ENCODE assay signal across 10 cellular contexts in genomic region chr2:102185347-102185746, GRCh38. TPM values are rescaled to one million over a fixed set of nuclear protein-coding genes. Genes with fewer than 3 reads are reported as not detected.
A peak's percentile ranks its signal among the peaks of the same experiment; 100 is the strongest.
DNase-seq lines count a peak whose midpoint lies in the region; ATAC-seq and TF ChIP-seq lines count a peak whose summit lies in the region.
"Had no signal": no experiment of that assay in that cellular context is flagged by ENCODE, and none has a peak within 500 bp of the region (broad histone marks: within the 10 kb centered on the region; RNA-seq: fewer than 3 reads in every experiment).

No MANE protein-coding gene starts in this region.

- H3K27me3 ChIP-seq in cardiac muscle cell (peaks cover 24% of the 10 kb centered on the region), foreskin keratinocyte (no peaks in the 10 kb centered on the region), tibial artery (peaks cover 0 to 6% of the 10 kb centered on the region in 2 donors)

- no peak overlapping the region for H3K4me3 ChIP-seq in cardiac muscle cell
- no peak overlapping the region for H3K4me3 ChIP-seq in tibial artery

- H3K27ac ChIP-seq in cardiac muscle cell = no peak overlapping the region
- no peak overlapping the region for H3K27ac ChIP-seq in foreskin keratinocyte
- H3K27ac ChIP-seq in tibial artery = no peak overlapping the region

- H3K9me3 ChIP-seq in cardiac muscle cell (ENCODE audit: low read depth) = no peaks in the 10 kb centered on the region
- no peaks in the 10 kb centered on the region for H3K9me3 ChIP-seq in tibial artery

- TF ChIP-seq CTCF in cardiac muscle cell (IDR thresholded peaks at IDR 0.05; ENCODE audit: low read depth, low read length) (peak; percentile 78), foreskin keratinocyte (conservative IDR thresholded peaks at IDR 0.05) (peak; percentile 62), tibial artery (IDR thresholded peaks at IDR 0.05) (peak; percentile 31 to 35)

- DNase-seq in cardiac muscle cell (ENCODE audit: low read depth in 1 of 2, low spot score in 1 of 2) (peak in 1 of 2 donors; percentile 81), left ventricle myocardium superior (no peak), foreskin keratinocyte (peak in 1 of 2 donors; percentile 6), tibial artery (no peak), C1 segment of cervical spinal cord (lab: John Stamatoyannopoulos, UW) (no peak), GOT3 (lab: John Stamatoyannopoulos, UW) (no peak)
- DNase-seq in stimulated activated naive CD4-positive, alpha-beta T cell (lab: John Stamatoyannopoulos, UW) = no peak
- DNase-seq: NCI-H345 had no signal

- H3K36me3 ChIP-seq in cardiac muscle cell = no peaks in the 10 kb centered on the region
- no peaks in the 10 kb centered on the region for H3K36me3 ChIP-seq in tibial artery

- ATAC-seq in left ventricle myocardium superior (no peak), SK-N-SH treated with all-trans-retinoic acid at 6 μM for 48 hours (peak; percentile 42; the same call in 1 of the 3 replicates), foreskin keratinocyte (no peak)
- ATAC-seq: activated T-cell treated with anti-CD3 and anti-CD28 coated beads, Interleukin-2, amount 50 U/mL, for 72 hours had no signal

- H3K4me1 ChIP-seq in cardiac muscle cell (ENCODE audit: low read depth) (no peaks in the 10 kb centered on the region), foreskin keratinocyte (peaks cover 19% of the 10 kb centered on the region), tibial artery (peaks cover 0 to 14% (median 4%) of the 10 kb centered on the region in 4 donors)

- intact Hi-C loops in left ventricle myocardium superior (cut with micrococcal nuclease) = no loop called here
- intact Hi-C loops in tibial artery (cut with DNase I; ENCODE audit: low total_unique reads) = no loop called here

TF ChIP-seq in SK-N-SH treated with all-trans-retinoic acid at 6 μM for 48 hours, 23 proteins besides CTCF, POLR2A, EP300 and RAD21:
- TF ChIP-seq POU6F1 (CRISPR knock-in tag; IDR thresholded peaks at IDR 0.05; ENCODE audit: borderline replicate concordance, low read depth) (no peak), OSR1 (CRISPR knock-in tag; IDR thresholded peaks at IDR 0.05) (no peak), CREB5 (CRISPR knock-in tag; IDR thresholded peaks at IDR 0.05; ENCODE audit: low read depth) (no peak), ISL1 (CRISPR knock-in tag; IDR thresholded peaks at IDR 0.05) (no peak), RARB (CRISPR knock-in tag; IDR thresholded peaks at IDR 0.05) (no peak), ARNTL (CRISPR knock-in tag; IDR thresholded peaks at IDR 0.05; ENCODE audit: borderline replicate concordance, low read depth) (no peak), TCF4 (CRISPR knock-in tag; IDR thresholded peaks at IDR 0.05; ENCODE audit: borderline replicate concordance) (no peak), ZC3H10 (CRISPR knock-in tag; IDR thresholded peaks at IDR 0.05) (no peak), ZFP3 (CRISPR knock-in tag; IDR thresholded peaks at IDR 0.05) (no peak), GLIS3 (CRISPR knock-in tag; IDR thresholded peaks at IDR 0.05) (no peak), PATZ1 (CRISPR knock-in tag; IDR thresholded peaks at IDR 0.05; ENCODE audit: borderline replicate concordance) (no peak), CSDC2 (CRISPR knock-in tag; IDR thresholded peaks at IDR 0.05) (no peak), CSRNP3 (CRISPR knock-in tag; IDR thresholded peaks at IDR 0.05) (no peak), ESRRG (CRISPR knock-in tag; IDR thresholded peaks at IDR 0.05) (no peak), BACH2 (CRISPR knock-in tag; IDR thresholded peaks at IDR 0.05; ENCODE audit: borderline replicate concordance) (no peak), ZNF8 (CRISPR knock-in tag; IDR thresholded peaks at IDR 0.05) (no peak), TSHZ2 (CRISPR knock-in tag; IDR thresholded peaks at IDR 0.05) (no peak), ZNF565 (CRISPR knock-in tag; conservative IDR thresholded peaks at IDR 0.05; ENCODE audit: low read depth) (no peak), PPARA (CRISPR knock-in tag; IDR thresholded peaks at IDR 0.05; ENCODE audit: borderline replicate concordance) (no peak), ZFP30 (CRISPR knock-in tag; IDR thresholded peaks at IDR 0.05) (no peak)

RNA-seq across cellular contexts. Expression of gene IL1RL2, which starts 1.5 kb away (rescaled TPM):
- total RNA-seq in cardiac muscle cell (not detected in 2 replicates), left ventricle myocardium superior (not detected), foreskin keratinocyte (1.7 and 1.8 TPM in 2 replicates)
- polyA plus RNA-seq in cardiac muscle cell (not detected in 2 replicates), foreskin keratinocyte (0.65 and 1.0 TPM in 2 replicates)

RNA-seq across cellular contexts. Expression of gene IL1R1, which starts 42.8 kb away (rescaled TPM):
- total RNA-seq in cardiac muscle cell = 0.18 and 0.21 TPM in 2 replicates
- 1.4 TPM in 1 of 2 replicates, not detected in the other for polyA plus RNA-seq in cardiac muscle cell
- 20.9 TPM for total RNA-seq in left ventricle myocardium superior
- 3.6 and 4.2 TPM in 2 replicates for total RNA-seq in foreskin keratinocyte
- 1.6 and 2.5 TPM in 2 replicates for polyA plus RNA-seq in foreskin keratinocyte
